ENCODE assay signal across 24 cellular contexts in the genomic region with DNA sequence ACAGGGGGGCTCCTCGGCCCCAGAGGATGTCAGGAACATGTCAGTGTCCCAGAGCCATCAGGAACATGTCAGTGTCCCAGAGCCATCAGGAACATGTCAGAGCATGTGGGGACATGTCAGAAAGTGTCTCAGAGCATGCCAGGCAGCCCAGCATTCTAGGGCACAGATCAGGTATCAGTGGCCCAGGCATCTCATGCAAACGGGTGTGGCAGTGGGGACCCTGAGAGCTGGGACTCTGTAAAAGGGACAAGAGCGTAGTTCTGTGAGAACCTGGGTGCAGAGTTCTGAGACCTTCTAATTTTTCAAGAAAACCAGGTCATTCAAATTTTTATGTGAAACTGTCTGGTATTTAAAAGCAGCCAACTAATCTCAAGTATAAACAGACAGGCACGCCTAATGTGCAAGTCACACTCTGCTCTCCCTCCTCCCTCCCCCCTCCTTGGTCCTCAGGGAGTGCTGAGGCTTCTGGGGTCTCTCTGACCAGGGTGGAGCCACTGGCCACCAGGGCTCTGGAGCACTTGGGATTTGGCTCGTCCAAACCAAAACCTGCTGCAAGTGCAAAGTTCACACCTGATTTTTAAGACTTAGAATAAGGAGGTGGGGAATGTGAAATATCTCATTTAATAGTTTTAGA.
DNase-seq lines count a peak whose midpoint lies in the region; ATAC-seq, FAIRE-seq and TF ChIP-seq lines count a peak whose summit lies in the region.
"Had no signal": no experiment of that assay in that cellular context is flagged by ENCODE, and none has a peak within 500 bp of the region (broad histone marks: within the 10 kb centered on the region; RNA-seq: fewer than 3 reads in every experiment).

No MANE protein-coding gene starts in this region.

- H4K20me1 ChIP-seq in BLaER1, result no peaks in the 10 kb centered on the region
- no peaks in the 10 kb centered on the region for H4K20me1 ChIP-seq in GM12878 (ENCODE audit: control insufficient read depth, insufficient read depth)

- BruUV-seq in GM12878 (replicated peaks; lab: Mats Ljungman, UMichigan), result no TSS peak

- no peaks in the 10 kb centered on the region for H3K79me2 ChIP-seq in GM12878 (ENCODE audit: control insufficient read depth, insufficient read depth, low read length)
- H3K79me2 ChIP-seq: parathyroid adenoma had no signal

- H3K4me1 ChIP-seq in BLaER1 (peaks cover 57% of the 10 kb centered on the region), GM12878 (ENCODE audit: control insufficient read depth, insufficient read depth, low read length) (peaks cover 15% of the 10 kb centered on the region)
- H3K4me1 ChIP-seq: parathyroid adenoma had no signal

- peak overlapping the region in 5 of 6 donors; percentile 28 to 90 (median 64) for H3K27ac Mint-ChIP-seq in naive B cell
- H3K27ac Mint-ChIP-seq: activated CD4-positive, alpha-beta memory T cell treated with anti-CD3 and anti-CD28 coated beads, Interleukin-2, amount 10 ng/mL, durations not matched to agents 7 days and 5 days; activated naive CD4-positive, alpha-beta T cell treated with anti-CD3 and anti-CD28 coated beads, Interleukin-2, amount 10 ng/mL, durations not matched to agents 7 days and 5 days had no signal

- FAIRE-seq in GM18507 (lab: Jason Lieb, UNC), result peak; percentile 46
- no peak for FAIRE-seq in GM12878 (lab: Jason Lieb, UNC)
- FAIRE-seq: endothelial cell of umbilical vein had no signal

- no peak for TF ChIP-seq POLR2A in GM12878 (IDR thresholded peaks at IDR 0.05; ENCODE audit: low read depth, low read length)

- DNase-seq in GM18507 (ENCODE audit: extremely low spot score, insufficient read length, low read depth) (no peak), GM12878 (ENCODE audit: low read depth, low spot score) (no peak), naive B cell (no peak), AML-193 (lab: John Stamatoyannopoulos, UW) (no peak), C1 segment of cervical spinal cord (lab: John Stamatoyannopoulos, UW) (no peak), SKM-1 (lab: John Stamatoyannopoulos, UW; ENCODE audit: unreplicated experiment) (no peak)
- no peak for DNase-seq in activated CD4-positive, CD25-positive, alpha-beta regulatory T cell (lab: John Stamatoyannopoulos, UW)
- DNase-seq: activated CD4-positive, alpha-beta memory T cell treated with anti-CD3 and anti-CD28 coated beads, Interleukin-2, amount 10 ng/mL, durations not matched to agents 7 days and 5 days; activated naive CD4-positive, alpha-beta T cell treated with anti-CD3 and anti-CD28 coated beads, Interleukin-2, amount 10 ng/mL, durations not matched to agents 7 days and 5 days; activated T-cell treated with anti-CD3 and anti-CD28 coated beads, Interleukin-2, amount 50 U/mL, for 4 hours; amygdala; DMS79 treated with DMSO at 0.1 percent for 48 hours; dorsolateral prefrontal cortex; heart left ventricle; left colon; naive thymus-derived CD8-positive, alpha-beta T cell; NCI-H1436 treated with DMSO at 0.1 percent for 48 hours; NCI-H69; stimulated activated CD8-positive, alpha-beta memory T cell treated with anti-CD3 and anti-CD28 coated beads, Interleukin-4, amount 100 ng/mL, for 48 hours had no signal

- peaks cover 25 to 34% of the 10 kb centered on the region in 2 donors for H3K36me3 Mint-ChIP-seq in naive B cell
- H3K36me3 Mint-ChIP-seq: naive thymus-derived CD8-positive, alpha-beta T cell had no signal

- in situ Hi-C loops in GM12878 (cut with MboI), result no loop called here

- peak overlapping the region in 1 of 8 donors; percentile 47 for H3K4me3 Mint-ChIP-seq in naive B cell
- H3K4me3 Mint-ChIP-seq: activated CD4-positive, alpha-beta memory T cell treated with anti-CD3 and anti-CD28 coated beads, Interleukin-2, amount 10 ng/mL, durations not matched to agents 7 days and 5 days; activated naive CD4-positive, alpha-beta T cell treated with anti-CD3 and anti-CD28 coated beads, Interleukin-2, amount 10 ng/mL, durations not matched to agents 7 days and 5 days; activated T-cell treated with anti-CD3 and anti-CD28 coated beads, Interleukin-2, amount 50 U/mL, for 4 hours; naive thymus-derived CD8-positive, alpha-beta T cell had no signal

- H3K9ac ChIP-seq in BLaER1 (no peak overlapping the region), GM12878 (ENCODE audit: control insufficient read depth, insufficient read depth, low read length) (no peak overlapping the region)
- H3K9ac ChIP-seq: parathyroid adenoma had no signal

- peaks cover 0 to 6% (median 0%) of the 10 kb centered on the region in 7 donors for H3K9me3 Mint-ChIP-seq in naive B cell
- H3K9me3 Mint-ChIP-seq: activated naive CD4-positive, alpha-beta T cell treated with anti-CD3 and anti-CD28 coated beads, Interleukin-2, amount 10 ng/mL, durations not matched to agents 7 days and 5 days; activated T-cell treated with anti-CD3 and anti-CD28 coated beads, Interleukin-2, amount 50 U/mL, for 4 hours; naive thymus-derived CD8-positive, alpha-beta T cell had no signal

- intact Hi-C loops in GM12878 (cut with micrococcal nuclease; ENCODE audit: unreplicated experiment), result no loop called here

- H3K4me2 ChIP-seq in BLaER1 (peak overlapping the region; percentile 28; the same call in 1 of the 2 replicates), GM12878 (ENCODE audit: control insufficient read depth, insufficient read depth) (no peak overlapping the region)

- no peak for TF ChIP-seq EP300 in GM12878 (IDR thresholded peaks at IDR 0.05; ENCODE audit: borderline replicate concordance in 1 of 2, control insufficient read depth in 1 of 2, low read depth in 2 of 2, low read length in 2 of 2)

- H3K27ac ChIP-seq in BLaER1 (peak overlapping the region; percentile 53; the same call in 1 of the 2 replicates), GM12878 (ENCODE audit: control insufficient read depth, insufficient read depth) (0 out of 2 replicates have a peak overlapping the region, but pooled peaks have one; percentile 7)
- H3K27ac ChIP-seq: dorsolateral prefrontal cortex, parathyroid adenoma, thoracic aorta had no signal

- no peak for TF ChIP-seq CTCF in GM12878 (IDR thresholded peaks at IDR 0.05 in 2 of 3, conservative IDR thresholded peaks at IDR 0.05 in 1 of 3; ENCODE audit: control insufficient read depth in 2 of 3, extremely low read depth in 1 of 3, insufficient read depth in 1 of 3, low read depth in 3 of 3, low read length in 3 of 3)

- RAD21 ChIA-PET in GM12878 (lab: Charles Lee; ENCODE audit: unreplicated experiment), result no interaction called here

- WGBS in GM12878 (ENCODE audit: insufficient coverage, insufficient replicate concordance, low lambda C conversion rate, missing lambda C conversion rate), result 87% methylated on average over 5 of the region's 5 CpGs

- no peak for TF ChIP-seq RAD21 in GM12878 (IDR thresholded peaks at IDR 0.05; ENCODE audit: insufficient read depth, low read depth, low read length)

- no peak overlapping the region for H2AFZ ChIP-seq in GM12878 (ENCODE audit: control insufficient read depth, low read depth, low read length)
- H2AFZ ChIP-seq: parathyroid adenoma had no signal

- SMC1A ChIA-PET in GM12878 (lab: Charles Lee; ENCODE audit: uncharacterized antibody, unreplicated experiment), result no interaction called here

- H3K36me3 ChIP-seq in BLaER1 (peaks cover 6% of the 10 kb centered on the region; the same call in 1 of the 2 replicates), GM12878 (ENCODE audit: control insufficient read depth in 2 of 2, insufficient read depth in 2 of 2, low read length in 1 of 2) (no peaks in the 10 kb centered on the region)
- H3K36me3 ChIP-seq: thoracic aorta had no signal

- H3K27me3 ChIP-seq in BLaER1 (no peaks in the 10 kb centered on the region), GM12878 (replicated peaks in 1 of 2; ENCODE audit: control insufficient read depth in 2 of 2, insufficient read depth in 2 of 2, low read length in 1 of 2) (no peaks in the 10 kb centered on the region)
- H3K27me3 ChIP-seq: dorsolateral prefrontal cortex, heart left ventricle had no signal

- peaks cover 12% of the 10 kb centered on the region for H3K9me3 ChIP-seq in BLaER1
- peaks cover 3% of the 10 kb centered on the region; the same call in 2 of the 3 replicates for H3K9me3 ChIP-seq in GM12878 (replicated peaks; ENCODE audit: control insufficient read depth, insufficient read depth, low read length)
- H3K9me3 ChIP-seq: thoracic aorta had no signal

- CTCF ChIA-PET in GM12878 (lab: Yijun Ruan, JAX), result interaction anchor here (1.4 to 2.2 kb wide), 2 partner anchors 15 to 23 kb away, joined by 3 to 7 read pairs; no protein-coding TSS in a partner anchor

- peaks cover 34 to 54% (median 48%) of the 10 kb centered on the region in 3 donors for H3K4me1 Mint-ChIP-seq in naive B cell

- H3K27me3 Mint-ChIP-seq in naive B cell, result no peaks in the 10 kb centered on the region

- ATAC-seq in GM12878, result no peak
- ATAC-seq in naive B cell (ENCODE audit: low read depth in 2 of 2), result no peak
- ATAC-seq: activated T-cell treated with anti-CD3 and anti-CD28 coated beads, Interleukin-2, amount 50 U/mL, for 4 hours; heart left ventricle; left colon; naive thymus-derived CD8-positive, alpha-beta T cell; sciatic nerve had no signal

- POLR2A ChIA-PET in GM12878 (lab: Charles Lee), result no interaction called here

- H3K4me3 ChIP-seq in BLaER1 (no peak overlapping the region), GM12878 (no peak overlapping the region)
- H3K4me3 ChIP-seq: dorsolateral prefrontal cortex, heart left ventricle, thoracic aorta had no signal

TF ChIP-seq in GM12878, 131 proteins besides CTCF, POLR2A, EP300 and RAD21 (continues in another document):
- TF ChIP-seq YY1 (IDR thresholded peaks at IDR 0.05; ENCODE audit: low read depth, low read length), result no peak
- TF ChIP-seq ZBTB11 (CRISPR knock-in tag; IDR thresholded peaks at IDR 0.05), result no peak
